ENCODE assay signal across 18 cellular contexts in the genomic region with DNA sequence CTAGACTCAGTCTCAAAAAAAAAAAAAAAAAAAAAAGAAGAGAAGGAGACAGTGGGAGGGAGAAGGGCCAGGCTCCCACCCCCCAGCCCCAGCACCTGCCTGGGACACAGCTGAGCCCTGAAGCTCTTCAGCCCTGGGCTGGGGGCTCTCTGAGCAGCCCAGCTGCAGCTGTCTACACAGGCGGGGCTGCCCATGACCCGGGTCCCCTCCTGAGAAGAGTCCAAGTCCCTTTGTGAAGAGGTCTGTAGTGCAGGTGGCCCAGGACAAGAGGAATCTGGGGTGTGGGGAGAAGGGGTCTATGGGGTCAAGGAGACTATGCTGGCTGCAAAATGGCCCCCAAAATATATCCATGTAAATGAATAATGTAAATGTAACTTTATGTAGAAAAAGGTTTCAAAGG. TPM values are rescaled to one million over a fixed set of nuclear protein-coding genes. Genes with fewer than 3 reads are reported as not detected.
DNase-seq lines count a peak whose midpoint lies in the region; TF ChIP-seq lines count a peak whose summit lies in the region.
"Had no signal": no experiment of that assay in that cellular context is flagged by ENCODE, and none has a peak within 500 bp of the region (broad histone marks: within the 10 kb centered on the region; RNA-seq: fewer than 3 reads in every experiment).

No MANE protein-coding gene starts in this region.

- H3F3A ChIP-seq in Loucy (ENCODE audit: low read depth): no peaks in the 10 kb centered on the region

- H3K27ac ChIP-seq in breast epithelium (no peak overlapping the region), osteoblast (ENCODE audit: low read depth, low read length) (no peak overlapping the region)
- H3K27ac ChIP-seq: Peyer's patch had no signal

- H3K4me1 ChIP-seq in breast epithelium (no peaks in the 10 kb centered on the region), Loucy (ENCODE audit: insufficient read depth, low read length, poor library complexity, severe bottlenecking) (peaks cover 13% of the 10 kb centered on the region), osteoblast (ENCODE audit: insufficient read depth, low read length) (no peaks in the 10 kb centered on the region)
- H3K4me1 ChIP-seq: Peyer's patch had no signal

- H3K27me3 ChIP-seq in breast epithelium (no peaks in the 10 kb centered on the region), Loucy (ENCODE audit: insufficient read depth, low read length, poor library complexity, severe bottlenecking) (no peaks in the 10 kb centered on the region), osteoblast (ENCODE audit: insufficient read depth, low read length) (no peaks in the 10 kb centered on the region)
- H3K27me3 ChIP-seq: Peyer's patch had no signal

- no peak overlapping the region for H3K4me3 ChIP-seq in breast epithelium
- no peak overlapping the region for H3K4me3 ChIP-seq in Loucy (ENCODE audit: low read length, poor library complexity, severe bottlenecking)
- no peak overlapping the region for H3K4me3 ChIP-seq in osteoblast (ENCODE audit: insufficient read depth, low read length)
- H3K4me3 ChIP-seq: Peyer's patch had no signal

- H2AFZ ChIP-seq in Loucy (ENCODE audit: low read length) (no peak overlapping the region), osteoblast (ENCODE audit: low read length) (no peak overlapping the region)

- BruUV-seq in MCF 10A (replicated peaks; lab: Mats Ljungman, UMichigan): no TSS peak

- H3K36me3 Mint-ChIP-seq in MCF 10A (ENCODE audit: insufficient read depth, unreplicated experiment) (no peaks in the 10 kb centered on the region), chondrocyte (ENCODE audit: low read depth) (no peaks in the 10 kb centered on the region)
- H3K36me3 Mint-ChIP-seq: CD8-positive, alpha-beta memory T cell had no signal

- POLR2A ChIA-PET in MCF 10A (lab: Yijun Ruan, JAX): interaction anchor here (0.8 to 1.8 kb wide), 2 partner anchors 14 to 205 kb away, joined by 3 to 5 read pairs; no protein-coding TSS in a partner anchor

- no peaks in the 10 kb centered on the region for H3K9me3 Mint-ChIP-seq in MCF 10A (ENCODE audit: unreplicated experiment)
- H3K9me3 Mint-ChIP-seq in chondrocyte (ENCODE audit: low read depth): no peaks in the 10 kb centered on the region
- H3K9me3 Mint-ChIP-seq: CD8-positive, alpha-beta memory T cell had no signal

- no peak for TF ChIP-seq CTCF in MCF 10A (IDR thresholded peaks at IDR 0.05; ENCODE audit: unreplicated experiment)
- no peak for TF ChIP-seq CTCF in breast epithelium (IDR thresholded peaks at IDR 0.05)
- no peak for TF ChIP-seq CTCF in Loucy (conservative IDR thresholded peaks at IDR 0.05; ENCODE audit: low read length)
- no peak for TF ChIP-seq CTCF in chondrocyte (IDR thresholded peaks at IDR 0.05)
- TF ChIP-seq CTCF in osteoblast (IDR thresholded peaks at IDR 0.05; ENCODE audit: extremely low read depth, low read depth, low read length): no peak

- no peaks in the 10 kb centered on the region for H3K27me3 Mint-ChIP-seq in MCF 10A (ENCODE audit: insufficient read depth, unreplicated experiment)
- H3K27me3 Mint-ChIP-seq in chondrocyte (ENCODE audit: low read depth): no peaks in the 10 kb centered on the region

- CTCF ChIA-PET in MCF 10A (lab: Yijun Ruan, JAX): interaction anchor here (0.6 to 1.7 kb wide), 6 partner anchors 14 to 423 kb away, joined by 3 to 9 read pairs (median 3); no protein-coding TSS in a partner anchor

- H3K4me1 Mint-ChIP-seq in MCF 10A (ENCODE audit: insufficient read depth, unreplicated experiment) (peaks cover 20% of the 10 kb centered on the region), chondrocyte (ENCODE audit: low read depth) (no peaks in the 10 kb centered on the region)

- no peaks in the 10 kb centered on the region for H3K9me2 ChIP-seq in Loucy (replicated peaks; ENCODE audit: low read depth, low read length)
- H3K9me2 ChIP-seq: SK-N-SH had no signal

- H3K4me2 ChIP-seq in Loucy (ENCODE audit: low read depth, low read length, poor library complexity, severe bottlenecking) (peak overlapping the region; percentile 51), osteoblast (ENCODE audit: insufficient read depth, low read length) (no peak overlapping the region)
- H3K4me2 ChIP-seq: SK-N-SH had no signal

- intact Hi-C loops in MCF 10A (cut with micrococcal nuclease) (no loop called here), breast epithelium (cut with DNase I; ENCODE audit: low total_unique reads) (no loop called here)

- H3K36me3 ChIP-seq in breast epithelium (no peaks in the 10 kb centered on the region), Loucy (ENCODE audit: insufficient read depth, low read length) (no peaks in the 10 kb centered on the region), osteoblast (ENCODE audit: insufficient read depth, low read length) (no peaks in the 10 kb centered on the region)
- H3K36me3 ChIP-seq: Peyer's patch had no signal

- H3K4me3 Mint-ChIP-seq in MCF 10A (ENCODE audit: unreplicated experiment) (no peak overlapping the region), chondrocyte (ENCODE audit: unreplicated experiment) (no peak overlapping the region)
- H3K4me3 Mint-ChIP-seq: CD8-positive, alpha-beta memory T cell had no signal

- peak overlapping the region; percentile 32 for H3K27ac Mint-ChIP-seq in MCF 10A (ENCODE audit: low read depth, unreplicated experiment)
- H3K27ac Mint-ChIP-seq in chondrocyte (ENCODE audit: unreplicated experiment): no peak overlapping the region

- DNase-seq in MCF 10A (ENCODE audit: unreplicated experiment) (no peak), breast epithelium (ENCODE audit: low spot score in 2 of 2) (no peak), chondrocyte (ENCODE audit: low spot score) (peak; percentile 50), osteoblast (ENCODE audit: insufficient read length, low spot score, missing footprints) (peak; percentile 34), AG08396 (ENCODE audit: low spot score) (no peak), COLO829 (ENCODE audit: low spot score) (no peak)
- DNase-seq: C1 segment of cervical spinal cord, DMS79, GOT3, NCI-H1417, NCI-H187 treated with DMSO at 0.1 percent for 48 hours, NCI-H226, NCI-H524 treated with DMSO at 0.1 percent for 48 hours, SHP77 treated with DMSO at 0.1 percent for 48 hours, SK-N-SH had no signal

- H4K20me1 ChIP-seq in Loucy (ENCODE audit: insufficient read depth, low read length, poor library complexity, severe bottlenecking) (no peaks in the 10 kb centered on the region), osteoblast (ENCODE audit: insufficient read depth, low read length) (no peaks in the 10 kb centered on the region)

- TF ChIP-seq POLR2A in breast epithelium (IDR thresholded peaks at IDR 0.05): no peak

- H3K79me2 ChIP-seq in Loucy (ENCODE audit: insufficient read depth, low read length) (no peaks in the 10 kb centered on the region), osteoblast (ENCODE audit: insufficient read depth, low read length) (no peaks in the 10 kb centered on the region)

- H3K9ac ChIP-seq in Loucy (ENCODE audit: low read depth, low read length, poor library complexity, severe bottlenecking): peak overlapping the region; percentile 54
- H3K9ac ChIP-seq: SK-N-SH had no signal

- no peaks in the 10 kb centered on the region for H3K9me3 ChIP-seq in breast epithelium
- no peaks in the 10 kb centered on the region for H3K9me3 ChIP-seq in Loucy (ENCODE audit: insufficient read depth, low read depth, low read length)
- H3K9me3 ChIP-seq in osteoblast (ENCODE audit: low read depth, low read length): no peaks in the 10 kb centered on the region
- H3K9me3 ChIP-seq: Peyer's patch, SK-N-SH had no signal

RNA-seq across cellular contexts. Expression of a gene that starts 6.7 kb away (rescaled TPM):
- total RNA-seq in MCF 10A (2022) (7.7 and 41.6 TPM in 2 replicates), breast epithelium (10 to 100 TPM in 2 of 3 donors, not detected in 1; 38.5 to 42.3 TPM), chondrocyte (not detected in 3 replicates), osteoblast (not detected in 2 replicates)
- total RNA-seq: CD8-positive, alpha-beta memory T cell had no signal

RNA-seq across cellular contexts. Expression of a gene that starts 15.1 kb away (rescaled TPM):
- total RNA-seq in MCF 10A (2022) (114 and 130 TPM in 2 replicates), breast epithelium (10 to 100 TPM; 35.7 to 86.9 (median 55.0) TPM), chondrocyte (43.5 to 53.6 TPM (median 49.3 TPM) in 3 replicates), osteoblast (42.7 and 50.3 TPM in 2 replicates)

RNA-seq across cellular contexts. Expression of a gene that starts 17.5 kb away (rescaled TPM):
- total RNA-seq in MCF 10A (2022) (68.6 and 70.4 TPM in 2 replicates), breast epithelium (100 to 1,000 TPM; 144 to 232 (median 152) TPM), chondrocyte (78.8 to 85.3 TPM (median 80.2 TPM) in 3 replicates), osteoblast (24.5 and 33.3 TPM in 2 replicates)

RNA-seq across cellular contexts. Expression of a gene that starts 48.8 kb away (rescaled TPM):
- 133 and 151 TPM in 2 replicates for total RNA-seq in MCF 10A (2022)
- total RNA-seq in breast epithelium: 10 to 100 TPM; 54.1 to 71.8 (median 58.4) TPM
- 130 to 147 TPM (median 140 TPM) in 3 replicates for total RNA-seq in chondrocyte
- total RNA-seq in osteoblast: 33.7 and 40.1 TPM in 2 replicates

Comparison
In these comparisons a context has a peak if more than half of its experiments do, and no peak if none do; other contexts are left out.
1. DNase-seq: peak in chondrocyte (single experiment) and osteoblast (single experiment); none in MCF 10A (single experiment), breast epithelium (0 of 2), AG08396 (single experiment) and COLO829 (single experiment).